8 cellular contexts compared by ENCODE assay signal in the genomic region with DNA sequence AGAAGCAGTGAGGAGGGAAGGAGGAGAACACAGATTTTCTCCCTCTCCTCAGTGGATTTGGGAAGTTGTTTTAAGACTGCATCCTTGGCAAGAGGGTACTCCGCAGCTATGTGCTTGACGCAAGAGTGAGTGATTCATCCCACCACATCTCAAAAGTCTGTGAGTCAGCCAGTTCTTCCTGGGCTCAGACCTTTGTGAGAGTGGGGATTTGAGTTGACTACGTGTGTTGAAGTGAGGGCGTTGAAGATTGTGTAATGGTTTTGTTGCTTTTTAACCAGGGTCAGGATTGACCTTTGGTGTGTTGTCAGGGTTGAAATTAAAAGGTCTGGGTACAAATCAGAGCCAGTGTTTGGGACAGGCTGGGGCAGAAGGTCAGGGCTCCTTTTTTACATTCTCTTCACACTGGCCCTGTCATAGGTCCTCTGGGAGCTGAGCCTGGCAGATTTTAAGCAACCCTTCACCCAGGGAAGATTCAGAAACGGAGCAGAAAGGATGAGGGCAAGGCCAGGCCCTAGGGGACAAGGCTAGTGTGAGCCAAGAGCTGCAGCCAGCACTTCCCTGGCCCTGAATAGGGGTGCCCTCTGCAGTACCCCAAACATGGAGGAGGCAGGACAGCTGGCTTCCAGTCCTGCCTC. TPM values are rescaled to one million over a fixed set of nuclear protein-coding genes. Genes with fewer than 3 reads are reported as not detected.
DNase-seq lines count a peak whose midpoint lies in the region; ATAC-seq and TF ChIP-seq lines count a peak whose summit lies in the region.

No MANE protein-coding gene starts in this region.

- H4K20me1 ChIP-seq in Karpas-422 (ENCODE audit: insufficient read depth, low read depth, low read length), result no peaks in the 10 kb centered on the region

- H3K36me3 ChIP-seq in Karpas-422 (ENCODE audit: insufficient read depth, low read length), result no peaks in the 10 kb centered on the region

- 61% methylated on average over 5 of the region's 5 CpGs for WGBS in right cardiac atrium

- H3K4me3 ChIP-seq in right cardiac atrium (ENCODE audit: low read length) (no peak overlapping the region), Karpas-422 (ENCODE audit: low read length) (no peak overlapping the region)

- H3K27me3 Mint-ChIP-seq in activated T-cell treated with anti-CD3 and anti-CD28 coated beads, Interleukin-2, amount 50 U/mL, for 24 hours, result peaks cover 14% of the 10 kb centered on the region
- H3K27me3 Mint-ChIP-seq in stimulated activated naive CD8-positive, alpha-beta T cell treated with anti-CD3 and anti-CD28 coated beads, Interleukin-15, amount 100 ng/mL, for 72 hours, result peaks cover 15% of the 10 kb centered on the region

- intact Hi-C loops in right cardiac atrium (cut with DNase I), result no loop called here

- no peak for DNase-seq in activated T-cell treated with anti-CD3 and anti-CD28 coated beads, Interleukin-2, amount 50 U/mL, for 24 hours
- DNase-seq in activated T-cell treated with anti-CD3 and anti-CD28 coated beads, Interleukin-2, amount 50 U/mL, for 1 hour, result no peak
- DNase-seq in activated T-cell treated with anti-CD3 and anti-CD28 coated beads, Interleukin-2, amount 50 U/mL, for 48 hours, result peak; percentile 37 to 52
- DNase-seq in right cardiac atrium (peak; percentile 61 to 70 (median 63)), GM13976 (ENCODE audit: low spot score) (no peak), Karpas-422 (no peak)
- peak in 1 of 2 donors; percentile 39 for DNase-seq in stimulated activated naive CD8-positive, alpha-beta T cell treated with anti-CD3 and anti-CD28 coated beads, Interleukin-15, amount 100 ng/mL, for 72 hours
- DNase-seq in activated effector memory CD4-positive, alpha-beta T cell treated with anti-CD3 and anti-CD28 coated beads, Interleukin-2, amount 50 U/mL, for 16 hours, result no peak

- H3K9me3 ChIP-seq in right cardiac atrium (ENCODE audit: control insufficient read depth, low read length), result peaks cover 1% of the 10 kb centered on the region
- H3K9me3 ChIP-seq in Karpas-422 (ENCODE audit: low read length), result no peaks in the 10 kb centered on the region

- no peaks in the 10 kb centered on the region for H3K9me2 ChIP-seq in Karpas-422 (replicated peaks; ENCODE audit: insufficient read depth, low read length)

- peaks cover 18% of the 10 kb centered on the region for H3K4me1 Mint-ChIP-seq in activated T-cell treated with anti-CD3 and anti-CD28 coated beads, Interleukin-2, amount 50 U/mL, for 24 hours (ENCODE audit: low read depth)
- H3K4me1 Mint-ChIP-seq in stimulated activated naive CD8-positive, alpha-beta T cell treated with anti-CD3 and anti-CD28 coated beads, Interleukin-15, amount 100 ng/mL, for 72 hours, result peaks cover 21% of the 10 kb centered on the region

- H3K4me2 ChIP-seq in Karpas-422 (ENCODE audit: low read depth, low read length, poor library complexity, severe bottlenecking), result no peak overlapping the region

- H3K27me3 ChIP-seq in right cardiac atrium (ENCODE audit: control insufficient read depth, insufficient read depth), result no peaks in the 10 kb centered on the region
- no peaks in the 10 kb centered on the region for H3K27me3 ChIP-seq in Karpas-422 (ENCODE audit: low read length)

- no peaks in the 10 kb centered on the region for H3K36me3 Mint-ChIP-seq in activated T-cell treated with anti-CD3 and anti-CD28 coated beads, Interleukin-2, amount 50 U/mL, for 24 hours (ENCODE audit: low read depth)

- H2AFZ ChIP-seq in Karpas-422 (ENCODE audit: low read length), result no peak overlapping the region

- H3K9me3 Mint-ChIP-seq in activated T-cell treated with anti-CD3 and anti-CD28 coated beads, Interleukin-2, amount 50 U/mL, for 24 hours, result no peaks in the 10 kb centered on the region
- no peaks in the 10 kb centered on the region for H3K9me3 Mint-ChIP-seq in stimulated activated naive CD8-positive, alpha-beta T cell treated with anti-CD3 and anti-CD28 coated beads, Interleukin-15, amount 100 ng/mL, for 72 hours

- H3K27ac ChIP-seq in right cardiac atrium (ENCODE audit: low read length) (peak overlapping the region; percentile 81), Karpas-422 (ENCODE audit: low read length) (no peak overlapping the region)

- TF ChIP-seq CTCF in GM13976 (IDR thresholded peaks at IDR 0.05; ENCODE audit: borderline replicate concordance, control extremely low read depth, extremely low read depth, insufficient read depth, missing control alignments), result no peak

- ATAC-seq in right cardiac atrium, result peak; percentile 85 to 92
- peak; percentile 92 for ATAC-seq in stimulated activated naive CD8-positive, alpha-beta T cell treated with anti-CD3 and anti-CD28 coated beads, Interleukin-15, amount 100 ng/mL, for 72 hours

- H3K4me1 ChIP-seq in right cardiac atrium (ENCODE audit: control insufficient read depth, insufficient read depth, low read length), result peaks cover 5% of the 10 kb centered on the region
- no peaks in the 10 kb centered on the region for H3K4me1 ChIP-seq in Karpas-422 (ENCODE audit: low read length)

- in situ Hi-C loops in GM13976 (cut with MboI; ENCODE audit: low sequenced_read_pairs, unreplicated experiment), result no loop called here

- H3K79me2 ChIP-seq in Karpas-422 (ENCODE audit: low read length), result no peaks in the 10 kb centered on the region

- no peak overlapping the region for H3K9ac ChIP-seq in Karpas-422 (ENCODE audit: low read length)

- H3K4me3 Mint-ChIP-seq in activated T-cell treated with anti-CD3 and anti-CD28 coated beads, Interleukin-2, amount 50 U/mL, for 24 hours, result no peak overlapping the region
- H3K4me3 Mint-ChIP-seq in stimulated activated naive CD8-positive, alpha-beta T cell treated with anti-CD3 and anti-CD28 coated beads, Interleukin-15, amount 100 ng/mL, for 72 hours, result peak overlapping the region in 1 of 2 donors; percentile 12

- peak overlapping the region; percentile 69 for H3K27ac Mint-ChIP-seq in activated T-cell treated with anti-CD3 and anti-CD28 coated beads, Interleukin-2, amount 50 U/mL, for 24 hours
- no peak overlapping the region for H3K27ac Mint-ChIP-seq in stimulated activated naive CD8-positive, alpha-beta T cell treated with anti-CD3 and anti-CD28 coated beads, Interleukin-15, amount 100 ng/mL, for 72 hours

RNA-seq across cellular contexts. Expression of a gene that starts 4.2 kb away (rescaled TPM):
- not detected for total RNA-seq in right cardiac atrium
- not detected for polyA plus RNA-seq in right cardiac atrium
- not detected in 2 replicates for total RNA-seq in Karpas-422 (2014; rRNA removed; shearing (Covaris generic); ENCODE audit: low replicate concordance)

RNA-seq across cellular contexts. Expression of a gene that starts 12.7 kb away (rescaled TPM):
- total RNA-seq in right cardiac atrium, result 10 to 100 TPM in 1 of 4 donors, 1 to 10 TPM in 3; 7.2 to 11.0 (median 9.0) TPM
- 22.6 TPM for polyA plus RNA-seq in right cardiac atrium
- total RNA-seq in Karpas-422 (2014; rRNA removed; shearing (Covaris generic); ENCODE audit: low replicate concordance), result 0.14 TPM in 1 of 2 replicates, not detected in the other

RNA-seq across cellular contexts. Expression of a gene that starts 52.0 kb away (rescaled TPM):
- 1 to 10 TPM in 1 of 4 donors, under 1 TPM in 3; 0.11 to 1.4 (median 0.24) TPM for total RNA-seq in right cardiac atrium
- 0.18 TPM for polyA plus RNA-seq in right cardiac atrium
- 0.22 TPM in 1 of 2 replicates, not detected in the other for total RNA-seq in Karpas-422 (2014; rRNA removed; shearing (Covaris generic); ENCODE audit: low replicate concordance)

Comparison
In these comparisons a context has a peak if more than half of its experiments do, and no peak if none do; other contexts are left out.
1. DNase-seq: peak in activated T-cell treated with anti-CD3 and anti-CD28 coated beads, Interleukin-2, amount 50 U/mL, for 48 hours (2 of 2) and right cardiac atrium (3 of 3); none in activated T-cell treated with anti-CD3 and anti-CD28 coated beads, Interleukin-2, amount 50 U/mL, for 24 hours (single experiment), activated T-cell treated with anti-CD3 and anti-CD28 coated beads, Interleukin-2, amount 50 U/mL, for 1 hour (single experiment), GM13976 (single experiment), Karpas-422 (single experiment) and activated effector memory CD4-positive, alpha-beta T cell treated with anti-CD3 and anti-CD28 coated beads, Interleukin-2, amount 50 U/mL, for 16 hours (single experiment).